In genomic region chr4:150261571-150261970, GRCh38 we compare ENCODE assay signal across 20 cellular contexts.
DNase-seq lines count a peak whose midpoint lies in the region; ATAC-seq and TF ChIP-seq lines count a peak whose summit lies in the region.
"Had no signal": no experiment of that assay in that cellular context is flagged by ENCODE, and none has a peak within 500 bp of the region (broad histone marks: within the 10 kb centered on the region; RNA-seq: fewer than 3 reads in every experiment).

No MANE protein-coding gene starts in this region.

- no peaks in the 10 kb centered on the region for H3K9me3 Mint-ChIP-seq in natural killer cell
- H3K9me3 Mint-ChIP-seq: CD4-positive, CD25-positive, alpha-beta regulatory T cell had no signal

- intact Hi-C loops in mammary epithelial cell (cut with micrococcal nuclease) (no loop called here), breast epithelium (cut with DNase I; ENCODE audit: low total_unique reads) (no loop called here), ovary (cut with DNase I) (no loop called here), natural killer cell (cut with micrococcal nuclease) (no loop called here)

- peak; percentile 52 for DNase-seq in mammary epithelial cell
- no peak for DNase-seq in breast epithelium (ENCODE audit: low spot score in 2 of 2)
- peak; percentile 77 for DNase-seq in astrocyte of the cerebellum (ENCODE audit: low read depth)
- DNase-seq in mesenchymal stem cell: no peak
- no peak for DNase-seq in DMS114 treated with DMSO at 0.1 percent for 48 hours (lab: John Stamatoyannopoulos, UW; ENCODE audit: unreplicated experiment)
- no peak for DNase-seq in ovary
- DNase-seq in natural killer cell: no peak
- DNase-seq: BE2C; CD4-positive, CD25-positive, alpha-beta regulatory T cell; DMS53; EL; NCI-H1417; NCI-H187; NCI-H2227 treated with DMSO at 0.1 percent for 48 hours; NCI-H524; NCI-H82; SHP77 treated with DMSO at 0.1 percent for 48 hours had no signal

- H3K14ac ChIP-seq in mesenchymal stem cell (ENCODE audit: low read length in 2 of 2): no peak overlapping the region

- no peak overlapping the region for H3K4me3 ChIP-seq in mammary epithelial cell (replicated peaks in 1 of 3; ENCODE audit: insufficient read depth in 1 of 3, low read depth in 2 of 3, low read length in 3 of 3)
- no peak overlapping the region for H3K4me3 ChIP-seq in breast epithelium
- no peak overlapping the region for H3K4me3 ChIP-seq in astrocyte of the cerebellum (ENCODE audit: low read depth, low read length)
- H3K4me3 ChIP-seq in mesenchymal stem cell (ENCODE audit: insufficient read depth in 1 of 2, low read depth in 1 of 2, low read length in 2 of 2): no peak overlapping the region
- H3K4me3 ChIP-seq in ovary: no peak overlapping the region
- H3K4me3 ChIP-seq: K562 had no signal

- no peak overlapping the region for H2AK5ac ChIP-seq in mesenchymal stem cell (ENCODE audit: low read length, severe bottlenecking)

- H2AFZ ChIP-seq in mammary epithelial cell (ENCODE audit: low read depth, low read length) (peak overlapping the region; percentile 14), mesenchymal stem cell (ENCODE audit: low read depth, low read length) (no peak overlapping the region)

- H3K27me3 ChIP-seq in mammary epithelial cell (ENCODE audit: insufficient read depth, low read length) (no peaks in the 10 kb centered on the region), breast epithelium (no peaks in the 10 kb centered on the region), mesenchymal stem cell (ENCODE audit: control insufficient read depth in 1 of 2, insufficient read depth in 1 of 2, low read length in 2 of 2) (no peaks in the 10 kb centered on the region), ovary (no peaks in the 10 kb centered on the region)
- H3K27me3 ChIP-seq: BE2C had no signal

- H3K27ac ChIP-seq in mammary epithelial cell (ENCODE audit: insufficient read depth, low read depth, low read length) (no peak overlapping the region), breast epithelium (peak overlapping the region in 1 of 2 donors; percentile 40), mesenchymal stem cell (ENCODE audit: low read length, poor library complexity, severe bottlenecking) (peak overlapping the region; percentile 10), ovary (no peak overlapping the region)
- H3K27ac ChIP-seq: 22Rv1 had no signal

- dilution Hi-C loops in mammary epithelial cell (cut with HindIII; ENCODE audit: low sequenced_read_pairs): no loop called here

- no peak overlapping the region for H3K4me3 Mint-ChIP-seq in natural killer cell

- H2BK15ac ChIP-seq in mesenchymal stem cell (ENCODE audit: low read depth, poor library complexity, severe bottlenecking): no peak overlapping the region

- no peak for TF ChIP-seq EP300 in ovary (IDR thresholded peaks at IDR 0.05)

- WGBS in mammary epithelial cell (ENCODE audit: low coverage, missing lambda C conversion rate): 39% methylated on average over 2 of the region's 2 CpGs
- 100% methylated on average over 1 of the region's 2 CpGs for WGBS in mesenchymal stem cell
- 90 to 94% (median 91%) methylated on average over 2 of the region's 2 CpGs for WGBS in ovary, 3 donors

- H3K79me1 ChIP-seq in mesenchymal stem cell (replicated peaks; ENCODE audit: low read length, poor library complexity, severe bottlenecking): peaks cover 9% of the 10 kb centered on the region

- ATAC-seq in GM19023 (IDR thresholded peaks at IDR 0.05; ENCODE audit: unreplicated experiment) (no peak), natural killer cell (no peak)

- H3K4me1 ChIP-seq in mammary epithelial cell (ENCODE audit: insufficient read depth, low read length) (peaks cover 34% of the 10 kb centered on the region), breast epithelium (peaks cover 0 to 5% of the 10 kb centered on the region in 2 donors), mesenchymal stem cell (ENCODE audit: control insufficient read depth, insufficient read depth, low read depth, low read length) (peaks cover 8% of the 10 kb centered on the region), ovary (ENCODE audit: insufficient read depth) (no peaks in the 10 kb centered on the region)
- H3K4me1 ChIP-seq: BE2C had no signal

- no peaks in the 10 kb centered on the region for H4K20me1 ChIP-seq in mammary epithelial cell (ENCODE audit: insufficient read depth, low read length)

- CTCF ChIA-PET in mammary epithelial cell (lab: Charles Lee; ENCODE audit: low non-redundant PET): no interaction called here

- H2BK120ac ChIP-seq in mesenchymal stem cell (ENCODE audit: low read depth, low read length): no peak overlapping the region

- no peak overlapping the region for H3K9ac ChIP-seq in mammary epithelial cell (ENCODE audit: insufficient read depth, low read length)
- no peak overlapping the region for H3K9ac ChIP-seq in mesenchymal stem cell (ENCODE audit: low read length)

- H3K79me2 ChIP-seq in mammary epithelial cell (ENCODE audit: insufficient read depth, low read length): no peaks in the 10 kb centered on the region

- H3K36me3 ChIP-seq in mammary epithelial cell (ENCODE audit: insufficient read depth, low read length) (no peaks in the 10 kb centered on the region), breast epithelium (no peaks in the 10 kb centered on the region), mesenchymal stem cell (ENCODE audit: control insufficient read depth in 1 of 2, insufficient read depth in 2 of 2, low read depth in 1 of 2, low read length in 2 of 2) (peaks cover 4 to 23% of the 10 kb centered on the region in 2 experiments), ovary (no peaks in the 10 kb centered on the region)

- H3K9me3 ChIP-seq in mammary epithelial cell (replicated peaks; ENCODE audit: insufficient read depth, low read length) (no peaks in the 10 kb centered on the region), breast epithelium (no peaks in the 10 kb centered on the region), mesenchymal stem cell (ENCODE audit: control insufficient read depth, low read length) (no peaks in the 10 kb centered on the region), ovary (no peaks in the 10 kb centered on the region)
- H3K9me3 ChIP-seq: BE2C had no signal

- TF ChIP-seq POLR2A in breast epithelium (IDR thresholded peaks at IDR 0.05) (no peak), ovary (IDR thresholded peaks at IDR 0.05) (no peak)

- no peak overlapping the region for H2BK5ac ChIP-seq in mesenchymal stem cell (ENCODE audit: low read depth, low read length, poor library complexity, severe bottlenecking)

- no peak overlapping the region for H4K8ac ChIP-seq in mesenchymal stem cell (ENCODE audit: low read length)

- BruUV-seq in mammary epithelial cell (replicated peaks; lab: Mats Ljungman, UMichigan): no TSS peak

- no peak overlapping the region for H3K4ac ChIP-seq in mesenchymal stem cell (ENCODE audit: low read depth in 1 of 2, low read length in 2 of 2)

- no peak overlapping the region for H3K27ac Mint-ChIP-seq in natural killer cell

- H3K27me3 Mint-ChIP-seq in natural killer cell (ENCODE audit: low read depth in 2 of 2): no peaks in the 10 kb centered on the region
- H3K27me3 Mint-ChIP-seq: CD4-positive, CD25-positive, alpha-beta regulatory T cell had no signal

- no peak overlapping the region for H3K23ac ChIP-seq in mesenchymal stem cell (ENCODE audit: low read length in 2 of 2)

- H3K4me1 Mint-ChIP-seq in natural killer cell: no peaks in the 10 kb centered on the region

- no peak overlapping the region for H3K4me2 ChIP-seq in mammary epithelial cell (ENCODE audit: insufficient read depth, low read depth, low read length)
- no peak overlapping the region for H3K4me2 ChIP-seq in mesenchymal stem cell (ENCODE audit: low read length, poor library complexity, severe bottlenecking)

- H4K91ac ChIP-seq in mesenchymal stem cell (ENCODE audit: low read length): no peak overlapping the region

- no peak overlapping the region for H3K18ac ChIP-seq in mesenchymal stem cell (ENCODE audit: low read depth in 1 of 2, low read length in 2 of 2)

- no peak overlapping the region for H2BK12ac ChIP-seq in mesenchymal stem cell (ENCODE audit: low read length in 2 of 2)

- in situ Hi-C loops in mammary epithelial cell (cut with MboI; ENCODE audit: low sequenced_read_pairs in 2 of 2) (no loop called here), astrocyte of the cerebellum (cut with HindIII; ENCODE audit: low sequenced_read_pairs) (no loop called here)

- TF ChIP-seq CTCF in mammary epithelial cell (conservative IDR thresholded peaks at IDR 0.05 in 1 of 2, IDR thresholded peaks at IDR 0.05 in 1 of 2; ENCODE audit: extremely low read depth in 1 of 2, insufficient read depth in 1 of 2, low read depth in 1 of 2, low read length in 2 of 2) (no peak), breast epithelium (IDR thresholded peaks at IDR 0.05) (no peak), astrocyte of the cerebellum (IDR thresholded peaks at IDR 0.05; ENCODE audit: low read depth, low read length, missing control alignments) (no peak), ovary (IDR thresholded peaks at IDR 0.05) (no peak), natural killer cell (IDR thresholded peaks at IDR 0.05) (no peak)

- H3K36me3 Mint-ChIP-seq in natural killer cell: peaks cover 7% of the 10 kb centered on the region

Comparison
In these comparisons a context has a peak if more than half of its experiments do, and no peak if none do; other contexts are left out.
1. DNase-seq: peak in mammary epithelial cell (single experiment) and astrocyte of the cerebellum (single experiment); none in breast epithelium (0 of 2), mesenchymal stem cell (single experiment), DMS114 treated with DMSO at 0.1 percent for 48 hours (single experiment), ovary (0 of 5) and natural killer cell (single experiment).